In genomic region chr7:36151921-36152755, GRCh38 we compare ENCODE assay signal across 8 cellular contexts. TPM values are rescaled to one million over a fixed set of nuclear protein-coding genes. Genes with fewer than 3 reads are reported as not detected.
DNase-seq lines count a peak whose midpoint lies in the region; ATAC-seq and TF ChIP-seq lines count a peak whose summit lies in the region.

No MANE protein-coding gene starts in this region.

- no peaks in the 10 kb centered on the region for H3K9me3 ChIP-seq in RWPE2 (ENCODE audit: severe bottlenecking)
- no peaks in the 10 kb centered on the region for H3K9me3 ChIP-seq in psoas muscle

- DNase-seq in RWPE2 (ENCODE audit: low spot score), result no peak
- DNase-seq in fibroblast of peridontal ligament (ENCODE audit: extremely low read depth), result peak; percentile 3
- no peak for DNase-seq in psoas muscle
- no peak for DNase-seq in NAMALWA (ENCODE audit: low spot score)
- no peak for DNase-seq in omental fat pad (ENCODE audit: low spot score)
- DNase-seq in activated CD4-positive, alpha-beta T cell treated with anti-CD3 and anti-CD28 coated beads, Interleukin-2, amount 50 U/mL, for 1 hour, result no peak

- TF ChIP-seq CTCF in RWPE2 (IDR thresholded peaks at IDR 0.05; ENCODE audit: poor library complexity, severe bottlenecking), result no peak
- no peak for TF ChIP-seq CTCF in psoas muscle (IDR thresholded peaks at IDR 0.05)
- no peak for TF ChIP-seq CTCF in omental fat pad (IDR thresholded peaks at IDR 0.05)

- no peak overlapping the region for H3K27ac ChIP-seq in RWPE2 (ENCODE audit: poor library complexity, severe bottlenecking)
- H3K27ac ChIP-seq in psoas muscle, result peak overlapping the region; percentile 95

- no peaks in the 10 kb centered on the region for H3K27me3 ChIP-seq in RWPE2 (ENCODE audit: insufficient read depth, poor library complexity, severe bottlenecking)
- no peaks in the 10 kb centered on the region for H3K27me3 ChIP-seq in psoas muscle (ENCODE audit: insufficient read depth in 3 of 3, low read length in 2 of 3)

- H3K36me3 ChIP-seq in RWPE2 (ENCODE audit: low read depth), result no peaks in the 10 kb centered on the region
- H3K36me3 ChIP-seq in psoas muscle (ENCODE audit: insufficient read depth in 1 of 2, low read depth in 1 of 2), result no peaks in the 10 kb centered on the region

- 16 to 33% (median 32%) methylated on average over 30 of the region's 30 CpGs for WGBS in psoas muscle, 3 donors

- ATAC-seq in RWPE2 (ENCODE audit: low read depth), result no peak
- no peak for ATAC-seq in psoas muscle
- no peak for ATAC-seq in omental fat pad (ENCODE audit: low FRiP score)
- ATAC-seq in GM18858 (IDR thresholded peaks at IDR 0.05; ENCODE audit: unreplicated experiment), result no peak

- intact Hi-C loops in psoas muscle (cut with DNase I), result no loop called here

- H3K4me1 ChIP-seq in RWPE2 (ENCODE audit: insufficient read depth, poor library complexity, severe bottlenecking), result no peaks in the 10 kb centered on the region
- peaks cover 34% of the 10 kb centered on the region for H3K4me1 ChIP-seq in psoas muscle

- H3K4me3 ChIP-seq in GM08714 (ENCODE audit: low read length) (peak overlapping the region; percentile 25; the same call in 1 of the 2 replicates), RWPE2 (ENCODE audit: severe bottlenecking) (peak overlapping the region; percentile 55), psoas muscle (peak overlapping the region; percentile 93)

RNA-seq across cellular contexts. Expression of gene EEPD1, which starts 0.9 kb away (rescaled TPM):
- total RNA-seq in psoas muscle, result 10 to 100 TPM; 13.3 to 51.3 (median 32.7) TPM
- 10 to 100 TPM in 2 of 3 donors, 1 to 10 TPM in 1; 7.3 to 61.2 (median 45.5) TPM for polyA plus RNA-seq in psoas muscle
- 10 to 100 TPM in 3 of 4 donors, 1 to 10 TPM in 1; 6.5 to 23.0 (median 20.1) TPM for total RNA-seq in omental fat pad

Comparison
In these comparisons a context has a peak if more than half of its experiments do, and no peak if none do; other contexts are left out.
1. H3K4me3 ChIP-seq: peak in every context shown above with its lines; median percentile 93 in psoas muscle; 55 in RWPE2; 25 in GM08714.